11 cellular contexts compared by ENCODE assay signal in the genomic region with DNA sequence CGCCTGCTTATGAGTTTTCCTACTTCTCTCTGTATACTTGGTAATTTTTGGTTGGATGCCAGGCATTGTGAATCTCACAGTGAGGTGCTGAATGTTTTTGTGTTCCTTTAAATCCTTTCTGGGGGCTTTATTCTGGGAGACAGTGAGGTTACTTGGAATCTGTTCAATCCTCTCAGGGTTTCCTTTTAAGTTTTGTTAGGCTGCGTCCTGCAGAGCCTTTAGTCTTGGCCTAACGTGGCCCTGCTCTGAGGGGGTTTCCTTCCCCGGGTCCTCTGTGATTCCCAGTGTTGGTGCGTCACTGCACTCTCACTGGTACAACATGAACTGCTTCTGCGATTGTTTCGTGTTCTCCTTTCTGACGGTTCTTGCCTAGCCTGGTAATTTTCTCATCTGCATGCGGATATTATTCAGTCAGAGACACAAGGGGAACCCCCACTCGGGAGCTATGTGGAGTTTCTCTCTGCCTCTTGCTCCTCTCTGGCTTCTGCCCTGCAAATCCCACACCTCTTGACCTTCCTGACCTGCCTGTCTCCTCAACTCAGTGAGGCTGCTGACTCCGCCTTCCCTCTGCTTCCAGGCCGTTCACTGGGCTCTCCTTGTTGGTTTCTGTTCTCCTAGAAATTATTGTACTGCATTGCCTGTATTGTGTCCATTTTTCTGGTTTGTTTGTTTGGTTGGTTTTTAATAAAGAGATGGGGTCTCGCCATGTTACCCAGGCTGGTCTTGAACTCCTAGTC.
A peak's percentile ranks its signal among the peaks of the same experiment; 100 is the strongest.
DNase-seq lines count a peak whose midpoint lies in the region; ATAC-seq and TF ChIP-seq lines count a peak whose summit lies in the region.
"Had no signal": no experiment of that assay in that cellular context is flagged by ENCODE, and none has a peak within 500 bp of the region (broad histone marks: within the 10 kb centered on the region; RNA-seq: fewer than 3 reads in every experiment).

No MANE protein-coding gene starts in this region.

- no peak overlapping the region for H3K4me3 Mint-ChIP-seq in endodermal cell
- H3K4me3 Mint-ChIP-seq in stimulated activated memory B cell treated with anti-CD40 and anti-IgM and Interleukin-4, amounts not matched to agents 10 μg/mL and 1 μg/mL and 100 μg/mL, for 72 hours, result no peak overlapping the region

- H3K9me3 ChIP-seq in HUES6 (ENCODE audit: control insufficient read depth, insufficient read depth, low read depth, low read length) (no peaks in the 10 kb centered on the region), endodermal cell (ENCODE audit: control insufficient read depth, low read length) (peaks cover 5% of the 10 kb centered on the region), GM23248 (ENCODE audit: low read depth) (no peaks in the 10 kb centered on the region)

- H3K9ac ChIP-seq in HUES6 (ENCODE audit: low read length), result no peak overlapping the region
- H3K9ac ChIP-seq in endodermal cell (ENCODE audit: extremely low read depth, low read length, poor library complexity, severe bottlenecking), result no peak overlapping the region
- no peak overlapping the region for H3K9ac ChIP-seq in GM23248

- no peak overlapping the region for H2AFZ ChIP-seq in GM23248

- 85 to 89% methylated on average over 11 to 13 of the region's 13 CpGs for WGBS in endodermal cell (ENCODE audit: insufficient coverage in 1 of 2, insufficient read length in 1 of 2), 2 experiments
- 86% methylated on average over 13 of the region's 13 CpGs for WGBS in GM23248 (ENCODE audit: low coverage in 1 of 2, low lambda C conversion rate in 2 of 2, missing lambda C conversion rate in 2 of 2), 2 experiments

- in situ Hi-C loops in GM23248 (cut with MboI), result no loop called here

- no peak for TF ChIP-seq CTCF in endodermal cell (conservative IDR thresholded peaks at IDR 0.05)

- H3K4me1 ChIP-seq in HUES6 (ENCODE audit: control insufficient read depth, insufficient read depth, low read length) (peaks cover 27% of the 10 kb centered on the region), endodermal cell (ENCODE audit: control insufficient read depth, insufficient read depth, low read length) (no peaks in the 10 kb centered on the region), GM23248 (ENCODE audit: insufficient read depth) (no peaks in the 10 kb centered on the region)

- H3K9me2 ChIP-seq in GM23248 (ENCODE audit: insufficient read depth), result no peaks in the 10 kb centered on the region

- H3K9me3 Mint-ChIP-seq in endodermal cell, result peaks cover 1% of the 10 kb centered on the region
- peaks cover 11% of the 10 kb centered on the region for H3K9me3 Mint-ChIP-seq in stimulated activated memory B cell treated with anti-CD40 and anti-IgM and Interleukin-4, amounts not matched to agents 10 μg/mL and 1 μg/mL and 100 μg/mL, for 72 hours

- no peak overlapping the region for H3K4me2 ChIP-seq in GM23248 (ENCODE audit: unreplicated experiment)

- no peaks in the 10 kb centered on the region for H4K20me1 ChIP-seq in GM23248 (ENCODE audit: insufficient read depth)

- 0 out of 2 replicates have a peak overlapping the region, but pooled peaks have one; percentile 4 for H3K27ac ChIP-seq in HUES6 (ENCODE audit: low read depth, low read length)
- H3K27ac ChIP-seq in endodermal cell (ENCODE audit: low read depth, low read length), result peak overlapping the region; percentile 34
- no peak overlapping the region for H3K27ac ChIP-seq in GM23248

- H3K4me1 Mint-ChIP-seq in endodermal cell, result peaks cover 10% of the 10 kb centered on the region
- H3K4me1 Mint-ChIP-seq in stimulated activated memory B cell treated with anti-CD40 and anti-IgM and Interleukin-4, amounts not matched to agents 10 μg/mL and 1 μg/mL and 100 μg/mL, for 72 hours, result peaks cover 9% of the 10 kb centered on the region

- peaks cover 72% of the 10 kb centered on the region for H3K36me3 Mint-ChIP-seq in endodermal cell (ENCODE audit: low read depth)
- H3K36me3 Mint-ChIP-seq in stimulated activated memory B cell treated with anti-CD40 and anti-IgM and Interleukin-4, amounts not matched to agents 10 μg/mL and 1 μg/mL and 100 μg/mL, for 72 hours, result peaks cover 9% of the 10 kb centered on the region

- no peak overlapping the region for H3K27ac Mint-ChIP-seq in endodermal cell
- H3K27ac Mint-ChIP-seq in stimulated activated memory B cell treated with anti-CD40 and anti-IgM and Interleukin-4, amounts not matched to agents 10 μg/mL and 1 μg/mL and 100 μg/mL, for 72 hours, result no peak overlapping the region

- ATAC-seq in stimulated activated memory B cell treated with anti-CD40 and anti-IgM and Interleukin-4, amounts not matched to agents 10 μg/mL and 1 μg/mL and 100 μg/mL, for 72 hours, result peak; percentile 40
- no peak for ATAC-seq in stimulated activated naive CD8-positive, alpha-beta T cell treated with anti-CD3 and anti-CD28 coated beads, Interleukin-15, Interleukin-2, amounts not matched to agents 100 U/mL and 50 U/mL, for 24 hours
- ATAC-seq in GM18511 (IDR thresholded peaks at IDR 0.05; ENCODE audit: unreplicated experiment), result no peak

- H3K4me3 ChIP-seq in HUES6 (ENCODE audit: low read depth, low read length) (no peak overlapping the region), endodermal cell (ENCODE audit: low read length) (no peak overlapping the region), GM23248 (no peak overlapping the region)

- H3F3A ChIP-seq in GM23248 (ENCODE audit: insufficient read depth), result no peaks in the 10 kb centered on the region

- peaks cover 55% of the 10 kb centered on the region for H3K36me3 ChIP-seq in HUES6 (ENCODE audit: control insufficient read depth, insufficient read depth, low read length)
- H3K36me3 ChIP-seq in endodermal cell (ENCODE audit: control insufficient read depth, insufficient read depth, low read length), result peaks cover 47% of the 10 kb centered on the region
- H3K36me3 ChIP-seq in GM23248 (ENCODE audit: low read depth), result no peaks in the 10 kb centered on the region

- H3K27me3 Mint-ChIP-seq in endodermal cell (ENCODE audit: insufficient read depth), result no peaks in the 10 kb centered on the region
- H3K27me3 Mint-ChIP-seq in stimulated activated memory B cell treated with anti-CD40 and anti-IgM and Interleukin-4, amounts not matched to agents 10 μg/mL and 1 μg/mL and 100 μg/mL, for 72 hours, result peaks cover 29% of the 10 kb centered on the region

- H3K79me2 ChIP-seq in GM23248 (ENCODE audit: insufficient read depth), result no peaks in the 10 kb centered on the region

- H3K27me3 ChIP-seq in HUES6 (ENCODE audit: control insufficient read depth, insufficient read depth, low read length) (no peaks in the 10 kb centered on the region), endodermal cell (ENCODE audit: control insufficient read depth, insufficient read depth, low read length, poor library complexity, severe bottlenecking) (no peaks in the 10 kb centered on the region), GM23248 (replicated peaks; ENCODE audit: insufficient read depth) (no peaks in the 10 kb centered on the region)

- DNase-seq in endodermal cell, result no peak
- DNase-seq in medulla oblongata (ENCODE audit: extremely low spot score), result peak; percentile 38
- no peak for DNase-seq in NCI-H2196 treated with DMSO at 0.1 percent for 48 hours (lab: John Stamatoyannopoulos, UW; ENCODE audit: unreplicated experiment)
- no peak for DNase-seq in GM23248
- no peak for DNase-seq in stimulated activated naive CD8-positive, alpha-beta T cell treated with anti-CD3 and anti-CD28 coated beads, Interleukin-15, Interleukin-2, amounts not matched to agents 100 U/mL and 50 U/mL, for 24 hours
- DNase-seq: NCI-H1092 treated with DMSO at 0.1 percent for 48 hours, small intestine, T-helper 9 cell had no signal
